Comparison of ENCODE assay signal across 2 cellular contexts in the genomic region with DNA sequence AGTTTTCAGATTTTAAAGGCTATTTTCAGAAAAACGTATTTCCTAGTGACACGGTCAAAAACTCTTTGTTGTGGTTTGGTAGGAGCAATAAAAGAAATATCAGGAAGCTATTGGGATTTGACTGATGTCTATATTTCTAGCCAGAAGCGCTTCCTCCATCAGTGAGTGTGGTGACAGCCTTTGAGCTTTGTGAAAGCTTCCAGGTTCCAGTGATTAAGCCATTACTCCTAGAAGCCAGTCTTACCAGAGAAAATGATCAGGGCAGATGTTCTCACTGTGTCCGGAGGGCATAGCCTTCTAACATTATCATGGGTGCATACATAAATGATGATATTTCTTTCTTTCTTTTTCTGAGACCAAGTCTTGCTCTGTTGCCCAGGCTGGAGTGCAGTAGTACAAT.
TF ChIP-seq lines count a peak whose summit lies in the region.

No MANE protein-coding gene starts in this region.

TF ChIP-seq in SK-N-SH, 30 proteins besides CTCF, POLR2A, EP300 and RAD21:
- TF ChIP-seq GATA2 (CRISPR knock-in tag; IDR thresholded peaks at IDR 0.05) (peak; percentile 88), TCF12 (IDR thresholded peaks at IDR 0.05) (peak; percentile 65; the same call in 1 of the 2 replicates), CHD2 (IDR thresholded peaks at IDR 0.05; ENCODE audit: low read length, partially characterized antibody) (peak; percentile 84), SIN3A (IDR thresholded peaks at IDR 0.05; ENCODE audit: borderline replicate concordance, low read depth, low read length) (no peak), RCOR1 (IDR thresholded peaks at IDR 0.05; ENCODE audit: low read length) (peak; percentile 98), POLR2AphosphoS5 (IDR thresholded peaks at IDR 0.05; ENCODE audit: low read depth, low read length) (peak; percentile 31; the same call in 1 of the 2 replicates), FOXJ3 (CRISPR knock-in tag; IDR thresholded peaks at IDR 0.05) (peak; percentile 79; the same call in 1 of the 2 replicates), RXRA (IDR thresholded peaks at IDR 0.05; ENCODE audit: borderline replicate concordance, low read depth) (no peak)

TF ChIP-seq in HepG2, 621 proteins besides CTCF, POLR2A, EP300 and RAD21:
- TF ChIP-seq PRPF4 (IDR thresholded peaks at IDR 0.05; ENCODE audit: low read depth, low read length, poor library complexity, severe bottlenecking), result no peak
- no peak for TF ChIP-seq U2AF1 (optimal IDR thresholded peaks at IDR 0.05; ENCODE audit: low read depth, low read length)
- TF ChIP-seq HNRNPK (IDR thresholded peaks at IDR 0.05; ENCODE audit: low read depth, low read length, poor library complexity, severe bottlenecking), result no peak
- TF ChIP-seq ZNF761 (CRISPR knock-in tag; conservative IDR thresholded peaks at IDR 0.05), result no peak
- TF ChIP-seq, protein P1, sequence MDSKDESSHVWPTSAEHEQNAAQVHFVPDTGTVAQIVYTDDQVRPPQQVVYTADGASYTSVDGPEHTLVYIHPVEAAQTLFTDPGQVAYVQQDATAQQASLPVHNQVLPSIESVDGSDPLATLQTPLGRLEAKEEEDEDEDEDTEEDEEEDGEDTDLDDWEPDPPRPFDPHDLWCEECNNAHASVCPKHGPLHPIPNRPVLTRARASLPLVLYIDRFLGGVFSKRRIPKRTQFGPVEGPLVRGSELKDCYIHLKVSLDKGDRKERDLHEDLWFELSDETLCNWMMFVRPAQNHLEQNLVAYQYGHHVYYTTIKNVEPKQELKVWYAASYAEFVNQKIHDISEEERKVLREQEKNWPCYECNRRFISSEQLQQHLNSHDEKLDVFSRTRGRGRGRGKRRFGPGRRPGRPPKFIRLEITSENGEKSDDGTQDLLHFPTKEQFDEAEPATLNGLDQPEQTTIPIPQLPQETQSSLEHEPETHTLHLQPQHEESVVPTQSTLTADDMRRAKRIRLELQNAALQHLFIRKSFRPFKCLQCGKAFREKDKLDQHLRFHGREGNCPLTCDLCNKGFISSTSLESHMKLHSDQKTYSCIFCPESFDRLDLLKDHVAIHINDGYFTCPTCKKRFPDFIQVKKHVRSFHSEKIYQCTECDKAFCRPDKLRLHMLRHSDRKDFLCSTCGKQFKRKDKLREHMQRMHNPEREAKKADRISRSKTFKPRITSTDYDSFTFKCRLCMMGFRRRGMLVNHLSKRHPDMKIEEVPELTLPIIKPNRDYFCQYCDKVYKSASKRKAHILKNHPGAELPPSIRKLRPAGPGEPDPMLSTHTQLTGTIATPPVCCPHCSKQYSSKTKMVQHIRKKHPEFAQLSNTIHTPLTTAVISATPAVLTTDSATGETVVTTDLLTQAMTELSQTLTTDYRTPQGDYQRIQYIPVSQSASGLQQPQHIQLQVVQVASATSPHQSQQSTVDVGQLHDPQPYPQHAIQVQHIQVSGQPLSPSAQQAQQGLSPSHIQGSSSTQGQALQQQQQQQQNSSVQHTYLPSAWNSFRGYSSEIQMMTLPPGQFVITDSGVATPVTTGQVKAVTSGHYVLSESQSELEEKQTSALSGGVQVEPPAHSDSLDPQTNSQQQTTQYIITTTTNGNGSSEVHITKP (CRISPR knock-in tag; IDR thresholded peaks at IDR 0.05; ENCODE audit: low read depth), result no peak
- no peak for TF ChIP-seq MAZ (IDR thresholded peaks at IDR 0.05; ENCODE audit: borderline replicate concordance, low read depth, low read length)
- no peak for TF ChIP-seq MAZ (CRISPR knock-in tag; IDR thresholded peaks at IDR 0.05; ENCODE audit: low read depth)
- no peak for TF ChIP-seq FOSL1 (CRISPR knock-in tag; IDR thresholded peaks at IDR 0.05; ENCODE audit: borderline replicate concordance)
- TF ChIP-seq MATR3 (CRISPR knock-in tag; IDR thresholded peaks at IDR 0.05), result no peak
- TF ChIP-seq CHD4 (IDR thresholded peaks at IDR 0.05; ENCODE audit: borderline replicate concordance, low read length), result no peak
- TF ChIP-seq ZNF326 (CRISPR knock-in tag; IDR thresholded peaks at IDR 0.05; ENCODE audit: borderline replicate concordance), result no peak
- TF ChIP-seq ZNF878 (CRISPR knock-in tag; IDR thresholded peaks at IDR 0.05), result no peak
- TF ChIP-seq ZSCAN31 (CRISPR knock-in tag; IDR thresholded peaks at IDR 0.05; ENCODE audit: low read depth), result no peak
- TF ChIP-seq, protein P2, sequence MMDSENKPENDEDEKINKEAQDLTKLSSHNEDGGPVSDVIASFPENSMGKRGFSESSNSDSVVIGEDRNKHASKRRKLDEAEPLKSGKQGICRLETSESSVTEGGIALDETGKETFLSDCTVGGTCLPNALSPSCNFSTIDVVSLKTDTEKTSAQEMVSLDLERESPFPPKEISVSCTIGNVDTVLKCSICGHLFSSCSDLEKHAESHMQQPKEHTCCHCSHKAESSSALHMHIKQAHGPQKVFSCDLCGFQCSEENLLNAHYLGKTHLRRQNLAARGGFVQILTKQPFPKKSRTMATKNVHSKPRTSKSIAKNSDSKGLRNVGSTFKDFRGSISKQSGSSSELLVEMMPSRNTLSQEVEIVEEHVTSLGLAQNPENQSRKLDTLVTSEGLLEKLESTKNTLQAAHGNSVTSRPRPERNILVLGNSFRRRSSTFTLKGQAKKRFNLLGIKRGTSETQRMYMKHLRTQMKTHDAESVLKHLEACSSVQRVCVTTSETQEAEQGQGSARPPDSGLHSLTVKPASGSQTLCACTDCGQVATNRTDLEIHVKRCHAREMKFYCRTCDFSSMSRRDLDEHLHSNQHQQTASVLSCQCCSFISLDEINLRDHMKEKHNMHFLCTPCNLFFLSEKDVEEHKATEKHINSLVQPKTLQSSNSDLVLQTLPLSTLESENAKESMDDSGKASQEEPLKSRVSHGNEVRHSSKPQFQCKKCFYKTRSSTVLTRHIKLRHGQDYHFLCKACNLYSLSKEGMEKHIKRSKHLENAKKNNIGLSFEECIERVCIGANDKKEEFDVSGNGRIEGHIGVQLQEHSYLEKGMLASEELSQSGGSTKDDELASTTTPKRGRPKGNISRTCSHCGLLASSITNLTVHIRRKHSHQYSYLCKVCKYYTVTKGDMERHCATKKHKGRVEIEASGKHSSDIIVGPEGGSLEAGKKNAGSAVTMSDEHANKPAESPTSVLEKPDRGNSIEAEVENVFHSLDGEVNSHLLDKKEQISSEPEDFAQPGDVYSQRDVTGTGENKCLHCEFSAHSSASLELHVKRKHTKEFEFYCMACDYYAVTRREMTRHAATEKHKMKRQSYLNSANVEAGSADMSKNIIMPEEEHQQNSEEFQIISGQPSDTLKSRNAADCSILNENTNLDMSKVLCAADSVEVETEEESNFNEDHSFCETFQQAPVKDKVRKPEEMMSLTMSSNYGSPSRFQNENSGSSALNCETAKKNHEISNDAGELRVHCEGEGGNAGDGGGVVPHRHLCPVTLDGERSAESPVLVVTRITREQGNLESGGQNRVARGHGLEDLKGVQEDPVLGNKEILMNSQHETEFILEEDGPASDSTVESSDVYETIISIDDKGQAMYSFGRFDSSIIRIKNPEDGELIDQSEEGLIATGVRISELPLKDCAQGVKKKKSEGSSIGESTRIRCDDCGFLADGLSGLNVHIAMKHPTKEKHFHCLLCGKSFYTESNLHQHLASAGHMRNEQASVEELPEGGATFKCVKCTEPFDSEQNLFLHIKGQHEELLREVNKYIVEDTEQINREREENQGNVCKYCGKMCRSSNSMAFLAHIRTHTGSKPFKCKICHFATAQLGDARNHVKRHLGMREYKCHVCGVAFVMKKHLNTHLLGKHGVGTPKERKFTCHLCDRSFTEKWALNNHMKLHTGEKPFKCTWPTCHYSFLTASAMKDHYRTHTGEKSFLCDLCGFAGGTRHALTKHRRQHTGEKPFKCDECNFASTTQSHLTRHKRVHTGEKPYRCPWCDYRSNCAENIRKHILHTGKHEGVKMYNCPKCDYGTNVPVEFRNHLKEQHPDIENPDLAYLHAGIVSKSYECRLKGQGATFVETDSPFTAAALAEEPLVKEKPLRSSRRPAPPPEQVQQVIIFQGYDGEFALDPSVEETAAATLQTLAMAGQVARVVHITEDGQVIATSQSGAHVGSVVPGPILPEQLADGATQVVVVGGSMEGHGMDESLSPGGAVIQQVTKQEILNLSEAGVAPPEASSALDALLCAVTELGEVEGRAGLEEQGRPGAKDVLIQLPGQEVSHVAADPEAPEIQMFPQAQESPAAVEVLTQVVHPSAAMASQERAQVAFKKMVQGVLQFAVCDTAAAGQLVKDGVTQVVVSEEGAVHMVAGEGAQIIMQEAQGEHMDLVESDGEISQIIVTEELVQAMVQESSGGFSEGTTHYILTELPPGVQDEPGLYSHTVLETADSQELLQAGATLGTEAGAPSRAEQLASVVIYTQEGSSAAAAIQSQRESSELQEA (CRISPR knock-in tag; IDR thresholded peaks at IDR 0.05; ENCODE audit: not compliant biosample characterization), result no peak
- TF ChIP-seq MBNL3 (CRISPR knock-in tag; conservative IDR thresholded peaks at IDR 0.05), result no peak
- no peak for TF ChIP-seq ZNF549 (CRISPR knock-in tag; IDR thresholded peaks at IDR 0.05)
- TF ChIP-seq ZFP36L1 (CRISPR knock-in tag; IDR thresholded peaks at IDR 0.05), result no peak
- no peak for TF ChIP-seq ZNF768 (CRISPR knock-in tag; IDR thresholded peaks at IDR 0.05)
- TF ChIP-seq ZNF296 (CRISPR knock-in tag; conservative IDR thresholded peaks at IDR 0.05), result no peak
